8 cellular contexts compared by ENCODE assay signal in the genomic region with DNA sequence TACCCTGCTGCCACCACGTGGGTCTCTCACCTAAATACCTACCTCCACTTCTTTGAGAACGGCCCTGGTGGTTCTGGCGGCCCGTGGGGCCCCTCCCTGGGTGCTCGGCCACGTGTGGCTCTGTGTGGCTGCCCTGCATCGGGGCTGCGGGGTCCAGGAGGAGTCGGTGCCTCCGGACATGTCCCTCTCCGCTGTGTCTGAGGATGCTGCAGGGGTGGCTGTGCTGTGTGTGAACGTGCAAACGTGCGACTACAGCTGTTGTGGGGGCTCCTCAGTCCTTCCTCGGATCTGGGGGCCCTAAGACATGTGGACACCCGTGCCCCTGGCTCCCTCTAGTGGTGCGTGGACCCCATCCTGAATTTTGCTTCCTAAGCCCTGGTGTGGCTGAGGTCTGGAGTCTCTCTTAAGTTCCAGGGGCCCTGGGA.
DNase-seq lines count a peak whose midpoint lies in the region; ATAC-seq and TF ChIP-seq lines count a peak whose summit lies in the region.

No MANE protein-coding gene starts in this region.

- in situ Hi-C loops in brain microvascular endothelial cell (cut with HindIII; ENCODE audit: low pct_ligation_motif_present, low sequenced_read_pairs), result no loop called here

- POLR2A ChIA-PET in CD4-positive, alpha-beta T cell (lab: Charles Lee), result no interaction called here

- H3F3A ChIP-seq in DOHH2 (ENCODE audit: control insufficient read depth, insufficient read depth), result no peaks in the 10 kb centered on the region

- no peak for DNase-seq in brain microvascular endothelial cell
- DNase-seq in midbrain (lab: John Stamatoyannopoulos, UW), result peak; percentile 26
- no peak for DNase-seq in CD4-positive, alpha-beta T cell
- DNase-seq in stimulated activated naive CD4-positive, alpha-beta T cell (lab: John Stamatoyannopoulos, UW), result no peak
- DNase-seq in activated CD8-positive, alpha-beta memory T cell treated with anti-CD3 and anti-CD28 coated beads for 24 hours, result no peak
- DNase-seq in esophagus squamous epithelium (lab: John Stamatoyannopoulos, UW), result no peak

- H3K27me3 Mint-ChIP-seq in CD4-positive, alpha-beta T cell, result peaks cover 32% of the 10 kb centered on the region

- no peak overlapping the region for H3K4me2 ChIP-seq in DOHH2 (ENCODE audit: low read length)

- no peak overlapping the region for H3K27ac Mint-ChIP-seq in CD4-positive, alpha-beta T cell

- H3K36me3 ChIP-seq in DOHH2 (ENCODE audit: control insufficient read depth, low read length), result no peaks in the 10 kb centered on the region
- no peaks in the 10 kb centered on the region for H3K36me3 ChIP-seq in brain microvascular endothelial cell (replicated peaks)
- no peaks in the 10 kb centered on the region for H3K36me3 ChIP-seq in esophagus squamous epithelium

- peak; percentile 37 for ATAC-seq in HG03442 (IDR thresholded peaks at IDR 0.05; ENCODE audit: unreplicated experiment)
- ATAC-seq in CD4-positive, alpha-beta T cell (ENCODE audit: poor library complexity), result no peak

- H3K36me3 Mint-ChIP-seq in CD4-positive, alpha-beta T cell (ENCODE audit: low read depth), result no peaks in the 10 kb centered on the region

- H3K79me2 ChIP-seq in DOHH2 (ENCODE audit: control insufficient read depth, low read length), result no peaks in the 10 kb centered on the region

- TF ChIP-seq CTCF in DOHH2 (IDR thresholded peaks at IDR 0.05; ENCODE audit: low read depth, low read length, poor library complexity, severe bottlenecking) (peak; percentile 40), brain microvascular endothelial cell (IDR thresholded peaks at IDR 0.05; ENCODE audit: low read depth, low read length, missing control alignments) (peak; percentile 80), esophagus squamous epithelium (IDR thresholded peaks at IDR 0.05) (peak in 1 of 6 experiments; percentile 24)
- no peak for TF ChIP-seq CTCF in CD4-positive, alpha-beta T cell (IDR thresholded peaks at IDR 0.05)

- H3K4me3 ChIP-seq in DOHH2 (ENCODE audit: low read length) (no peak overlapping the region), brain microvascular endothelial cell (ENCODE audit: low read depth, low read length) (no peak overlapping the region), esophagus squamous epithelium (no peak overlapping the region)

- TF ChIP-seq POLR2A in esophagus squamous epithelium (IDR thresholded peaks at IDR 0.05), result no peak

- WGBS in esophagus squamous epithelium, 2 donors, result 72% methylated on average over 5 of the region's 17 CpGs; no CpG with 5 or more reads in 1 of the 2 donors

- H3K9me3 ChIP-seq in DOHH2 (ENCODE audit: control insufficient read depth, insufficient read depth, low read length) (no peaks in the 10 kb centered on the region), esophagus squamous epithelium (no peaks in the 10 kb centered on the region)
- no peaks in the 10 kb centered on the region for H3K9me3 ChIP-seq in CD4-positive, alpha-beta T cell (ENCODE audit: control insufficient read depth, low read length)

- H3K27me3 ChIP-seq in DOHH2 (ENCODE audit: control insufficient read depth, low read length), result no peaks in the 10 kb centered on the region
- no peaks in the 10 kb centered on the region for H3K27me3 ChIP-seq in brain microvascular endothelial cell (replicated peaks)
- no peaks in the 10 kb centered on the region for H3K27me3 ChIP-seq in CD4-positive, alpha-beta T cell (ENCODE audit: control insufficient read depth, insufficient read depth, low read length)
- no peaks in the 10 kb centered on the region for H3K27me3 ChIP-seq in esophagus squamous epithelium

- no peaks in the 10 kb centered on the region for H3K9me2 ChIP-seq in DOHH2 (replicated peaks; ENCODE audit: control insufficient read depth, low read length)

- no peaks in the 10 kb centered on the region for H3K9me3 Mint-ChIP-seq in CD4-positive, alpha-beta T cell

- CTCF ChIA-PET in CD4-positive, alpha-beta T cell (lab: Charles Lee), result no interaction called here

- H3K4me1 Mint-ChIP-seq in CD4-positive, alpha-beta T cell (ENCODE audit: low read depth), result no peaks in the 10 kb centered on the region

- H4K20me1 ChIP-seq in DOHH2 (ENCODE audit: control insufficient read depth, insufficient read depth, low read depth, low read length), result no peaks in the 10 kb centered on the region

- no peaks in the 10 kb centered on the region for H3K4me1 ChIP-seq in DOHH2 (ENCODE audit: control insufficient read depth, low read length)
- peaks cover 7 to 20% (median 11%) of the 10 kb centered on the region in 3 donors for H3K4me1 ChIP-seq in esophagus squamous epithelium

- H3K27ac ChIP-seq in DOHH2 (ENCODE audit: low read depth, low read length) (no peak overlapping the region), brain microvascular endothelial cell (no peak overlapping the region), esophagus squamous epithelium (no peak overlapping the region)
- H3K27ac ChIP-seq in CD4-positive, alpha-beta T cell (ENCODE audit: low read depth, low read length), result no peak overlapping the region

- intact Hi-C loops in CD4-positive, alpha-beta T cell (cut with DNase I, micrococcal nuclease), result no loop called here
- intact Hi-C loops in esophagus squamous epithelium (cut with DNase I), result no loop called here

- no peak overlapping the region for H3K4me3 Mint-ChIP-seq in CD4-positive, alpha-beta T cell
